ENCODE assay signal across 8 cellular contexts in genomic region chr1:221742555-221743415, GRCh38.
DNase-seq lines count a peak whose midpoint lies in the region; ATAC-seq and TF ChIP-seq lines count a peak whose summit lies in the region.

No MANE protein-coding gene starts in this region.

- H3K4me1 Mint-ChIP-seq in memory B cell = peaks cover 22% of the 10 kb centered on the region

- DNase-seq in AG10803 (ENCODE audit: low read depth) (peak; percentile 84), NCI-H524 (lab: John Stamatoyannopoulos, UW) (peak; percentile 45 to 77), ecto neural progenitor cell (ENCODE audit: low spot score) (peak; percentile 84), memory B cell (ENCODE audit: low spot score in 2 of 2) (peak; percentile 81 to 84)
- peak; percentile 61 to 63 for DNase-seq in activated CD4-positive, alpha-beta T cell treated with anti-CD3 and anti-CD28 coated beads, Interleukin-2, amount 50 U/mL, for 4 hours
- peak; percentile 69 for DNase-seq in stimulated activated CD8-positive, alpha-beta memory T cell treated with anti-CD3 and anti-CD28 coated beads, Interleukin-12 subunit alpha, Interleukin-12 subunit beta, amount 100 ng/mL, for 4 hours (ENCODE audit: low read depth)

- peak; percentile 14; the same call in 1 of the 2 replicates for TF ChIP-seq CTCF in AG10803 (conservative IDR thresholded peaks at IDR 0.05; ENCODE audit: low read length)

- H3K27ac Mint-ChIP-seq in memory B cell = no peak overlapping the region

- H3K9me3 Mint-ChIP-seq in memory B cell = no peaks in the 10 kb centered on the region

- H3K4me3 Mint-ChIP-seq in memory B cell = peak overlapping the region; percentile 76

- peaks cover 3% of the 10 kb centered on the region for H3K36me3 Mint-ChIP-seq in memory B cell

- H3K27me3 Mint-ChIP-seq in memory B cell = no peaks in the 10 kb centered on the region

- peak overlapping the region; percentile 80 for H3K4me3 ChIP-seq in AG10803 (ENCODE audit: low read length)

- ATAC-seq in GM18870 (IDR thresholded peaks at IDR 0.05; ENCODE audit: unreplicated experiment) (peak; percentile 17), HG03135 (IDR thresholded peaks at IDR 0.05; ENCODE audit: unreplicated experiment) (peak; percentile 44), memory B cell (ENCODE audit: low read depth) (peak; percentile 49)

Comparison
In these comparisons a context has a peak if more than half of its experiments do, and no peak if none do; other contexts are left out.
1. Peak in every context shown above with its lines: DNase-seq, ATAC-seq and H3K4me3 ChIP-seq.